In the genomic region with DNA sequence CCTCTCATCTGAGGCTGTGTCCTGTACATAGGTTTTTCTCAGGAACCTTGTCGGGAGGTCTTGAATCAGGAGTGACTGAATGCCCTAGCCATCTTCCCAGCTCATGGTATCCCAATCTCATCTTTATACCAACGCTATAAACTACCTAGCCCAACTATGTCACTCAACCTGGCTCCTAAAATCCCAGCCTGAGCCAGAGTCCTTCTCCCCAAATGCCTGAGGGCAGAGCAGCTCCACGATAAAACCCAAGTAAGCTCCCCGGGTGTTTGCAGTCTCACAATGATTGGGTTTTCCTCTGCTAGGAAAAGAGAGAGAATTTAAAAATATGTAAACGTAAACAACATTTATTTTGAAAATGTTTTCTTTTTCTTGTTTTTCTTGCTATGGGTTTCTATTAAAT, we compare ENCODE assay signal across 27 cellular contexts.
"Had no signal": no experiment of that assay in that cellular context is flagged by ENCODE, and none has a peak within 500 bp of the region (broad histone marks: within the 10 kb centered on the region; RNA-seq: fewer than 3 reads in every experiment).

No MANE protein-coding gene starts in this region.

- H3K36me3 ChIP-seq: colonic mucosa, esophagus squamous epithelium, gastrocnemius medialis, gastroesophageal sphincter, heart left ventricle, heart right ventricle had no signal

- FAIRE-seq: colon, endometrium, endothelial cell of umbilical vein, frontal cortex had no signal

- H3K4me1 ChIP-seq: colonic mucosa, esophagus squamous epithelium, foreskin keratinocyte, gastrocnemius medialis had no signal

- DNase-seq: colonic mucosa; cortex of kidney; dermis blood vessel endothelial cell; dorsolateral prefrontal cortex; effector CD4-positive, alpha-beta T cell; effector CD8-positive, alpha-beta T cell; effector memory CD4-positive, alpha-beta T cell; effector memory CD8-positive, alpha-beta T cell; endodermal cell; erythroblast; esophagus squamous epithelium; foreskin fibroblast; foreskin keratinocyte; gastrocnemius medialis; glutamatergic neuron; head of caudate nucleus; heart left ventricle; heart right ventricle had no signal

- H2AFZ ChIP-seq: hepatocyte had no signal

- H3K4me2 ChIP-seq: hepatocyte had no signal

- H3K27ac ChIP-seq: colonic mucosa, coronary artery, dorsolateral prefrontal cortex, epithelial cell of prostate, esophagus squamous epithelium, foreskin keratinocyte, gastrocnemius medialis, gastroesophageal sphincter, heart left ventricle, heart right ventricle, hepatocyte had no signal

- H3K27me3 ChIP-seq: colonic mucosa, dorsolateral prefrontal cortex, esophagus squamous epithelium, gastrocnemius medialis, gastroesophageal sphincter, heart left ventricle, heart right ventricle, hepatocyte had no signal

- H3K9me3 ChIP-seq: colonic mucosa, esophagus squamous epithelium, gastrocnemius medialis, gastroesophageal sphincter, heart left ventricle, heart right ventricle had no signal

- ATAC-seq: effector memory CD8-positive, alpha-beta T cell; esophagus mucosa; foreskin keratinocyte; gastrocnemius medialis; gastroesophageal sphincter; heart left ventricle; heart right ventricle had no signal

- H3K79me2 ChIP-seq: hepatocyte had no signal

- H3K4me3 ChIP-seq: colonic mucosa, coronary artery, dorsolateral prefrontal cortex, esophagus squamous epithelium, gastrocnemius medialis, gastroesophageal sphincter, heart left ventricle, heart right ventricle, hepatocyte had no signal
